Comparison of ENCODE assay signal across 19 cellular contexts in genomic region chr5:111083323-111083722, GRCh38. TPM values are rescaled to one million over a fixed set of nuclear protein-coding genes. Genes with fewer than 3 reads are reported as not detected.
A peak's percentile ranks its signal among the peaks of the same experiment; 100 is the strongest.
DNase-seq lines count a peak whose midpoint lies in the region; ATAC-seq, FAIRE-seq and TF ChIP-seq lines count a peak whose summit lies in the region.
"Had no signal": no experiment of that assay in that cellular context is flagged by ENCODE, and none has a peak within 500 bp of the region (broad histone marks: within the 10 kb centered on the region; RNA-seq: fewer than 3 reads in every experiment).

No MANE protein-coding gene starts in this region.

- no peak overlapping the region for H2AFZ ChIP-seq in K562 (ENCODE audit: low read depth, low read length)

- TF ChIP-seq CTCF in K562 (IDR thresholded peaks at IDR 0.05 in 2 of 3, conservative IDR thresholded peaks at IDR 0.05 in 1 of 3; ENCODE audit: insufficient read depth in 2 of 3, low read depth in 1 of 3, low read length in 3 of 3) = no peak
- TF ChIP-seq CTCF in lower leg skin (IDR thresholded peaks at IDR 0.05) = no peak

- intact Hi-C loops in K562 (cut with micrococcal nuclease) = no loop called here
- intact Hi-C loops in lower leg skin (cut with DNase I; ENCODE audit: low total_unique reads) = no loop called here

- TF ChIP-seq RAD21 in K562 (CRISPR knock-in tag; conservative IDR thresholded peaks at IDR 0.05 in 1 of 2, IDR thresholded peaks at IDR 0.05 in 1 of 2) = no peak

- H3K27ac ChIP-seq in K562 (ENCODE audit: extremely low read depth, low read depth, low read length) = no peak overlapping the region
- H3K27ac ChIP-seq: foreskin keratinocyte, lower lobe of right lung, prostate gland, uterus had no signal

- no peaks in the 10 kb centered on the region for H3K36me3 ChIP-seq in K562 (ENCODE audit: control insufficient read depth, insufficient read depth, low read length)
- H3K36me3 ChIP-seq: lower lobe of right lung, prostate gland, uterus had no signal

- peak; percentile 89 for ATAC-seq in GM18505 (IDR thresholded peaks at IDR 0.05; ENCODE audit: unreplicated experiment)
- ATAC-seq in K562 = peak; percentile 85
- ATAC-seq in HG02759 (IDR thresholded peaks at IDR 0.05; ENCODE audit: unreplicated experiment) = no peak
- no peak for ATAC-seq in HG03280 (IDR thresholded peaks at IDR 0.05; ENCODE audit: unreplicated experiment)
- ATAC-seq: activated T-cell treated with anti-CD3 and anti-CD28 coated beads, Interleukin-2, amount 50 U/mL, for 4 hours; foreskin keratinocyte; lower lobe of right lung; natural killer cell treated with Interleukin-12 subunit alpha and Interleukin-12 subunit beta and Interleukin-15 and Interleukin-18, amount 100 ng/mL, for 72 hours; Right ventricle myocardium inferior had no signal

- WGBS in K562 (ENCODE audit: insufficient coverage, low coverage, missing lambda C conversion rate) = under 1% methylated on average over 7 of the region's 7 CpGs
- WGBS in lower leg skin, 2 donors = 40 to 48% methylated on average over 7 of the region's 7 CpGs

- no peak overlapping the region for H3K4me3 ChIP-seq in Jurkat, Clone E6-1 (ENCODE audit: low read length)
- H3K4me3 ChIP-seq in K562 (no peak overlapping the region), lower leg skin (ENCODE audit: low read depth, poor library complexity, severe bottlenecking) (no peak overlapping the region)
- H3K4me3 ChIP-seq: lower lobe of right lung, prostate gland, uterus had no signal

- peak; percentile 81 for DNase-seq in Jurkat, Clone E6-1 (ENCODE audit: low read depth, low spot score)
- DNase-seq in NCI-H748 treated with DMSO at 0.1 percent for 48 hours (lab: John Stamatoyannopoulos, UW) = peak; percentile 22
- DNase-seq in K562 (ENCODE audit: extremely low read depth in 1 of 4, low spot score in 3 of 4) = peak in 1 of 4 experiments; percentile 38
- DNase-seq in lower leg skin (ENCODE audit: low spot score in 2 of 2) = no peak
- DNase-seq in NCI-H1105 (lab: John Stamatoyannopoulos, UW) = no peak
- DNase-seq: activated CD4-positive, alpha-beta T cell treated with anti-CD3 and anti-CD28 coated beads, Interleukin-2, amount 10 ng/mL, durations not matched to agents 7 days and 5 days; activated T-cell treated with anti-CD3 and anti-CD28 coated beads, Interleukin-2, amount 50 U/mL, for 4 hours; caudate nucleus; foreskin keratinocyte; lower lobe of right lung; NCI-H526 treated with DMSO at 0.1 percent for 48 hours; uterus had no signal

- CTCF ChIA-PET in K562 (lab: Yijun Ruan, JAX; ENCODE audit: low intra/inter-chr PET ratio) = no interaction called here

- H3K4me2 ChIP-seq in K562 (ENCODE audit: insufficient read depth, low read length) = no peak overlapping the region

- in situ Hi-C loops in K562 (cut with MboI) = no loop called here

- no peaks in the 10 kb centered on the region for H4K20me1 ChIP-seq in K562 (replicated peaks; ENCODE audit: control insufficient read depth, insufficient read depth, low read length)

- FAIRE-seq in K562 (lab: Jason Lieb, UNC) = no peak

- TF ChIP-seq POLR2A in GM18505 (IDR thresholded peaks at IDR 0.05; ENCODE audit: borderline replicate concordance, extremely low read depth, insufficient read depth, insufficient read length) (no peak), K562 (conservative IDR thresholded peaks at IDR 0.05) (no peak), lower leg skin (IDR thresholded peaks at IDR 0.05) (no peak)

- no peaks in the 10 kb centered on the region for H3K9me3 ChIP-seq in K562 (replicated peaks; ENCODE audit: control insufficient read depth, insufficient read depth, low read depth, low read length)
- H3K9me3 ChIP-seq: lower lobe of right lung, prostate gland, uterus had no signal

- BruUV-seq in K562 (replicated peaks; lab: Mats Ljungman, UMichigan) = no TSS peak

- H3K79me2 ChIP-seq in K562 (ENCODE audit: control insufficient read depth, insufficient read depth, low read length) = no peaks in the 10 kb centered on the region

- TF ChIP-seq EP300 in K562 (IDR thresholded peaks at IDR 0.05; ENCODE audit: low read length) = peak; percentile 88

- H3K9ac ChIP-seq in K562 (ENCODE audit: insufficient read depth in 1 of 2, low read depth in 2 of 2, low read length in 2 of 2) = no peak overlapping the region

- POLR2A ChIA-PET in K562 (lab: Yijun Ruan, JAX) = interaction anchor here (0.6 to 1.5 kb wide), 2 partner anchors 9 to 50 kb away, joined by 3 read pairs; partner anchors contain the start of gene WDR36

- 0 out of 5 replicates have a peak, but pooled peaks cover 0 to 3% of the 10 kb centered on the region in 2 experiments for H3K4me1 ChIP-seq in K562 (replicated peaks in 1 of 2; ENCODE audit: control insufficient read depth in 2 of 2, insufficient read depth in 2 of 2, low read length in 2 of 2)
- H3K4me1 ChIP-seq: foreskin keratinocyte, lower lobe of right lung, prostate gland, uterus had no signal

- no peaks in the 10 kb centered on the region for H3K27me3 ChIP-seq in K562 (ENCODE audit: control insufficient read depth in 2 of 2, insufficient read depth in 2 of 2, low read length in 2 of 2)
- H3K27me3 ChIP-seq: uterus had no signal

- H3K9me1 ChIP-seq in K562 (ENCODE audit: control insufficient read depth, insufficient read depth, low read length) = no peaks in the 10 kb centered on the region

TF ChIP-seq in K562, 482 proteins besides CTCF, POLR2A, EP300 and RAD21 (continues in another document):
- no peak for TF ChIP-seq GABPB2 (CRISPR knock-in tag; conservative IDR thresholded peaks at IDR 0.05)
- TF ChIP-seq MLX (CRISPR knock-in tag; conservative IDR thresholded peaks at IDR 0.05) = no peak
- TF ChIP-seq DNMT1 (IDR thresholded peaks at IDR 0.05) = no peak
- peak; percentile 74 for TF ChIP-seq TCF3 (CRISPR knock-in tag; IDR thresholded peaks at IDR 0.05)
- no peak for TF ChIP-seq ELK1 (CRISPR knock-in tag; IDR thresholded peaks at IDR 0.05)
- TF ChIP-seq GABPA (tag; conservative IDR thresholded peaks at IDR 0.05; ENCODE audit: low read depth) = no peak
- TF ChIP-seq NONO (IDR thresholded peaks at IDR 0.05; ENCODE audit: low read depth in 2 of 2, low read length in 1 of 2) = no peak

RNA-seq across cellular contexts. Expression of gene WDR36, which starts 8.8 kb away (rescaled TPM):
- polyA plus RNA-seq in Jurkat, Clone E6-1 (2012; ENCODE audit: insufficient read depth, insufficient read length) = 22.0 TPM
- 52.2 and 111 TPM in 2 replicates for total RNA-seq in K562 (2011; cell fraction: chromatin; rRNA removed; ENCODE audit: low replicate concordance)
- total RNA-seq in K562 (2011; cell fraction: nucleolus; rRNA removed) = 46.2 and 48.2 TPM in 2 replicates
- total RNA-seq in K562 (2011; cell fraction: nucleoplasm; rRNA removed) = 40.4 and 54.4 TPM in 2 replicates
- total RNA-seq in K562 (2014; rRNA removed) (40.8 and 52.9 TPM in 2 replicates), K562 (2014; rRNA removed; fragmentation: Illumina TruSeq; extraction: Trizol) (64.9 and 69.0 TPM in 2 replicates), K562 (2015; rRNA removed; fragmentation: Illumina TruSeq; extraction: Trizol) (60.6 and 63.7 TPM in 2 replicates), K562 (2021) (64.2 and 67.7 TPM in 2 replicates), lower leg skin (10 to 100 TPM; 20.0 to 23.8 (median 22.3) TPM)
- polyA plus RNA-seq in K562 (2011; rRNA removed) (49.9 and 68.0 TPM in 2 replicates), K562 (2014; fragmentation: Illumina TruSeq; extraction: Trizol) (38.2 and 41.5 TPM in 2 replicates), K562 (2014; fragmentation: Nextera tagmentation; extraction: Ambion mirVana) (10 to 100 TPM; 28.1 to 32.2 TPM), K562 (2014; rRNA removed) (25.7 and 28.8 TPM in 2 replicates)
- 13.3 and 24.9 TPM in 2 replicates for polyA plus RNA-seq in K562 (2011; cell fraction: cytosol; rRNA removed)
- 35.2 and 48.5 TPM in 2 replicates for polyA plus RNA-seq in K562 (2011; cell fraction: nucleus; rRNA removed)
- polyA plus RNA-seq in K562 (2012) = 13.7 and 19.0 TPM in 2 replicates
- 139 and 148 TPM in 2 replicates for polyA minus RNA-seq in K562 (2011; rRNA and poly(A)+ RNA removed)
- 43.2 and 67.2 TPM in 2 replicates for polyA minus RNA-seq in K562 (2011; cell fraction: cytosol; rRNA and poly(A)+ RNA removed)
- polyA minus RNA-seq in K562 (2011; cell fraction: nucleus; rRNA and poly(A)+ RNA removed) = 88.1 and 171 TPM in 2 replicates

RNA-seq across cellular contexts. Expression of gene TSLP, which starts 11.8 kb away (rescaled TPM):
- 8.7 TPM for polyA plus RNA-seq in Jurkat, Clone E6-1 (2012; ENCODE audit: insufficient read depth, insufficient read length)
- total RNA-seq in K562 (2011; cell fraction: chromatin; rRNA removed; ENCODE audit: low replicate concordance) = 0.39 TPM in 1 of 2 replicates, not detected in the other
- total RNA-seq in K562 (2011; cell fraction: nucleolus; rRNA removed) = 0.26 TPM in 1 of 2 replicates, not detected in the other
- total RNA-seq in K562 (2011; cell fraction: nucleoplasm; rRNA removed) = 0.51 and 0.69 TPM in 2 replicates
- total RNA-seq in K562 (2014; rRNA removed) = 0.09 and 0.41 TPM in 2 replicates
- 0.80 and 1.1 TPM in 2 replicates for total RNA-seq in K562 (2014; rRNA removed; fragmentation: Illumina TruSeq; extraction: Trizol)
- 0.38 and 0.40 TPM in 2 replicates for total RNA-seq in K562 (2015; rRNA removed; fragmentation: Illumina TruSeq; extraction: Trizol)
- total RNA-seq in K562 (2021) = 1.3 and 1.7 TPM in 2 replicates
- polyA plus RNA-seq in K562 (2011; rRNA removed) = 0.74 and 1.0 TPM in 2 replicates
- polyA plus RNA-seq in K562 (2011; cell fraction: cytosol; rRNA removed) = 0.18 and 0.35 TPM in 2 replicates
- polyA plus RNA-seq in K562 (2011; cell fraction: nucleus; rRNA removed) = 0.21 and 0.38 TPM in 2 replicates
- 1.1 and 4.6 TPM in 2 replicates for polyA plus RNA-seq in K562 (2012)
- polyA plus RNA-seq in K562 (2014; fragmentation: Illumina TruSeq; extraction: Trizol) = 1.6 and 1.8 TPM in 2 replicates
- 1 to 10 TPM; 2.4 to 2.8 TPM for polyA plus RNA-seq in K562 (2014; fragmentation: Nextera tagmentation; extraction: Ambion mirVana)
- polyA plus RNA-seq in K562 (2014; rRNA removed) = 1.2 and 1.6 TPM in 2 replicates
- 0.63 and 0.84 TPM in 2 replicates for polyA minus RNA-seq in K562 (2011; rRNA and poly(A)+ RNA removed)
- not detected in 2 replicates for polyA minus RNA-seq in K562 (2011; cell fraction: cytosol; rRNA and poly(A)+ RNA removed)
- polyA minus RNA-seq in K562 (2011; cell fraction: nucleus; rRNA and poly(A)+ RNA removed) = 0.56 and 0.81 TPM in 2 replicates
- total RNA-seq in lower leg skin = under 1 TPM; 0.30 to 0.64 (median 0.48) TPM
- total RNA-seq: natural killer cell treated with Interleukin-12 subunit alpha and Interleukin-12 subunit beta and Interleukin-15 and Interleukin-18, amount 100 ng/mL, for 72 hours; T-helper 2 cell treated with Interferon-gamma antibody and Interleukin-4, amounts not matched to agents 100 ng/mL and 5 ng/mL, for 36 hours had no signal

Comparison
In these comparisons a context has a peak if more than half of its experiments do, and no peak if none do; other contexts are left out.
1. ATAC-seq: peak in GM18505 (single experiment) and K562 (single experiment); none in HG02759 (single experiment) and HG03280 (single experiment).
2. DNase-seq: peak in Jurkat, Clone E6-1 (single experiment) and NCI-H748 treated with DMSO at 0.1 percent for 48 hours (single experiment); none in lower leg skin (0 of 2) and NCI-H1105 (single experiment).